Comparison of ENCODE assay signal across 16 cellular contexts in the genomic region with DNA sequence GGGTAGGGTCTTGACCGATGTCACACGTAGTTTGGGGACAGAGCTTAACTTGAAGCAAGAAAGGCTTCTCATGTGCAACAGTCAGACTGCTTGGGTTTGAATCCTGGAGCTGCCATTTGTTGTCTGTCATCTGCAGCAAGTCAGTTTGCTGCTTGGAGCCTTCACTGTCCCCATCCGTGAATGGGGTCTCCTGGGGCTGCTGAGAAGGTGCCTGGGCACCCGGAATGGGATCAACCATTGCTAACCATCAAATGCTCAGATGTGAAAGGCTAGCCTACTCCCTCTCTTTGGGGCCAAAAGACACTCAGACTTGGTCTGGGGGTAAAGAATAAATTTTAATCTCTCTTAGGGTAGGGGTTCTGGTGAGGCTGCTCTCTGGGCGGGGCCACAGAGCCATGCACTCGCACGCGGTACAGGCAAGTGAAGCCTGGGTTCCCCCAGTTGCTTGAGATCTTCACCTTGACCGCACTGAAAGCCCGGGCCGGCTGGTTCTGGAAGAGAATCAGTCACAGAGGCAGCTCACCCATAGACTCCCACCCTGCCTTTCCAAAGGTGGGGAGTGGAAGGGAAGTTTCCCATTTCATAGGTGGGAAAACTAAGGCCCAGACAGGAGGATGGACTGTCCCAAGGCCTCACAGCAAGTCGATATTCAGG. TPM values are rescaled to one million over a fixed set of nuclear protein-coding genes. Genes with fewer than 3 reads are reported as not detected.
"Had no signal": no experiment of that assay in that cellular context is flagged by ENCODE, and none has a peak within 500 bp of the region (broad histone marks: within the 10 kb centered on the region; RNA-seq: fewer than 3 reads in every experiment).

No MANE protein-coding gene starts in this region.

- H3K4me3 Mint-ChIP-seq: activated CD4-positive, alpha-beta T cell treated with anti-CD3 and anti-CD28 coated beads, Interleukin-2, amount 10 ng/mL, durations not matched to agents 7 days and 5 days; activated naive CD4-positive, alpha-beta T cell treated with anti-CD3 and anti-CD28 coated beads for 36 hours; endodermal cell; stimulated activated naive B cell treated with anti-CD40 and anti-IgM and Interleukin-4, amounts not matched to agents 10 μg/mL and 1 μg/mL and 100 μg/mL, for 72 hours; T-helper 2 cell treated with Interferon-gamma antibody and Interleukin-4, amounts not matched to agents 5 μg/mL and 100 μg/mL, for 36 hours had no signal

- H3K27ac ChIP-seq: pancreas had no signal

- DNase-seq: activated CD4-positive, alpha-beta T cell treated with anti-CD3 and anti-CD28 coated beads, Interleukin-2, amount 10 ng/mL, durations not matched to agents 7 days and 5 days; activated CD4-positive, CD25-positive, alpha-beta regulatory T cell; activated naive CD4-positive, alpha-beta T cell treated with anti-CD3 and anti-CD28 coated beads for 36 hours; cerebellar nuclear complex; stimulated activated CD4-positive, alpha-beta T cell treated with anti-CD3 and anti-CD28 coated beads, Interleukin-4, amount 100 ng/mL, for 1 hour; stimulated activated naive B cell treated with anti-CD40 and anti-IgM and Interleukin-4, amounts not matched to agents 10 μg/mL and 1 μg/mL and 100 μg/mL, for 72 hours; trophoblast cell had no signal

- H3K4me3 ChIP-seq: pancreas had no signal

- H3K9me3 Mint-ChIP-seq: activated CD4-positive, alpha-beta T cell treated with anti-CD3 and anti-CD28 coated beads, Interleukin-2, amount 10 ng/mL, durations not matched to agents 7 days and 5 days; activated naive CD4-positive, alpha-beta T cell treated with anti-CD3 and anti-CD28 coated beads for 36 hours; brain; endodermal cell; stimulated activated naive B cell treated with anti-CD40 and anti-IgM and Interleukin-4, amounts not matched to agents 10 μg/mL and 1 μg/mL and 100 μg/mL, for 72 hours; T-helper 2 cell treated with Interferon-gamma antibody and Interleukin-4, amounts not matched to agents 5 μg/mL and 100 μg/mL, for 36 hours had no signal

- H3K36me3 Mint-ChIP-seq: brain; stimulated activated naive B cell treated with anti-CD40 and anti-IgM and Interleukin-4, amounts not matched to agents 10 μg/mL and 1 μg/mL and 100 μg/mL, for 72 hours had no signal

- ATAC-seq: stimulated activated naive B cell treated with anti-CD40 and anti-IgM and Interleukin-4, amounts not matched to agents 10 μg/mL and 1 μg/mL and 100 μg/mL, for 72 hours had no signal

- H3K9me3 ChIP-seq: pancreas had no signal

- H3K27ac Mint-ChIP-seq: activated CD4-positive, alpha-beta T cell treated with anti-CD3 and anti-CD28 coated beads, Interleukin-2, amount 10 ng/mL, durations not matched to agents 7 days and 5 days; stimulated activated naive B cell treated with anti-CD40 and anti-IgM and Interleukin-4, amounts not matched to agents 10 μg/mL and 1 μg/mL and 100 μg/mL, for 72 hours; T-helper 2 cell treated with Interferon-gamma antibody and Interleukin-4, amounts not matched to agents 5 μg/mL and 100 μg/mL, for 36 hours had no signal

- H3K27me3 Mint-ChIP-seq: activated CD4-positive, alpha-beta T cell treated with anti-CD3 and anti-CD28 coated beads, Interleukin-2, amount 10 ng/mL, durations not matched to agents 7 days and 5 days; brain; stimulated activated naive B cell treated with anti-CD40 and anti-IgM and Interleukin-4, amounts not matched to agents 10 μg/mL and 1 μg/mL and 100 μg/mL, for 72 hours had no signal

- H3K27me3 ChIP-seq: pancreas had no signal

- H3K4me1 ChIP-seq: pancreas had no signal

- H3K4me1 Mint-ChIP-seq: activated CD4-positive, alpha-beta T cell treated with anti-CD3 and anti-CD28 coated beads, Interleukin-2, amount 10 ng/mL, durations not matched to agents 7 days and 5 days; stimulated activated naive B cell treated with anti-CD40 and anti-IgM and Interleukin-4, amounts not matched to agents 10 μg/mL and 1 μg/mL and 100 μg/mL, for 72 hours had no signal

- H3K36me3 ChIP-seq: pancreas had no signal

RNA-seq across cellular contexts. Expression of gene SUN5, which starts 20.6 kb away (rescaled TPM):
- total RNA-seq: activated CD4-positive, alpha-beta T cell treated with anti-CD3 and anti-CD28 coated beads, Interleukin-2, amount 10 ng/mL, durations not matched to agents 7 days and 5 days; activated naive CD4-positive, alpha-beta T cell treated with anti-CD3 and anti-CD28 coated beads for 36 hours; dermis microvascular lymphatic vessel endothelial cell; endodermal cell; epithelial cell of proximal tubule; frontal cortex; lung microvascular endothelial cell; pancreas; SK-MEL-5 had no signal
- polyA plus RNA-seq: pancreas had no signal

RNA-seq across cellular contexts. Expression of gene BPIFB2, which starts 23.9 kb away (rescaled TPM):
- total RNA-seq: activated CD4-positive, alpha-beta T cell treated with anti-CD3 and anti-CD28 coated beads, Interleukin-2, amount 10 ng/mL, durations not matched to agents 7 days and 5 days; activated naive CD4-positive, alpha-beta T cell treated with anti-CD3 and anti-CD28 coated beads for 36 hours; dermis microvascular lymphatic vessel endothelial cell; endodermal cell; epithelial cell of proximal tubule; frontal cortex; lung microvascular endothelial cell; SK-MEL-5 had no signal

RNA-seq across cellular contexts. Expression of gene BPIFB6, which starts 47.9 kb away (rescaled TPM):
- total RNA-seq: activated CD4-positive, alpha-beta T cell treated with anti-CD3 and anti-CD28 coated beads, Interleukin-2, amount 10 ng/mL, durations not matched to agents 7 days and 5 days; activated naive CD4-positive, alpha-beta T cell treated with anti-CD3 and anti-CD28 coated beads for 36 hours; dermis microvascular lymphatic vessel endothelial cell; endodermal cell; epithelial cell of proximal tubule; frontal cortex; lung microvascular endothelial cell; pancreas; SK-MEL-5 had no signal
- polyA plus RNA-seq: pancreas had no signal
